1 cellular context compared by ENCODE assay signal in the genomic region with DNA sequence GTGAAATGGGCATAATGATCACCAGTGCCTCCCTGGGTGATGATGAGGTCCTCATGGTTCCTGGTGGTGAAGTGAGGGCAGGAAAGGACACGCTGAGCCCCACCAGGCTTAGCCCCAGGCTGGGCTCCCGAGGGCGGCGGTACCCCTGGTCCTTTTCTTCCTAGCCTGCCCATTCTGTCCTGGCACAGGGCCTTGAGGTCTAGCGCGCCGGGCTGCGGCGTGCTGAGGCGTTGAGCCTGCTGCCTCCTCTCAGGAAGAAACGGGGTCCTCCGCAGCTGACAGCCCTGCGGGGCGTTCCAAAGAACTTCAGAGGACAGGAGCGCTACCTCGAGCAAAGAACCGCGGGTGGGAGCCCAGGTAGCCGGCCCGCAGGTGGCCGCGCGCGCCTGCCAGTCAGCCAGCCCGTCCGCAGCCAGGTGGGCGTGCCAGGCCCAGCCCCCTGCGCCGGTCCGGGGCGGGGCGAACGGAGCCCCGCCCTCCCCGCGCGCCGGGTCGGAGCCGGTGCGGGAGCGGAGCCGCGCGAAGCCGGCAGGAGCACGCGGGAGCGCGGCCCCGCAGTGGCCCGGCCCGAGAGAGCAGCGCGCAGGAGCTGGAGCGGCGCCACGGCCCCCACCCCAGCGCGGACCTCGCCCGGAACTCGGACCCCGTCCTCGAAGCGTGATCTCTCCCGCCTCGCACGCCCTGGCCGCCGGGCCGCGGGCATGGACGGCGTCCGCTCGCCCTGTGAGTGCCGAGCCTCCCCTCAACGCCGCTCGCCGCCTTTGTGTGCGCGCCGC.
TF ChIP-seq lines count a peak whose summit lies in the region.

A gene (plus strand): TSS at position 477 of the 776 bp plus-strand sequence. CDS start 791 bp downstream, outside the sequence.

TF ChIP-seq in HepG2, 621 proteins besides CTCF, POLR2A, EP300 and RAD21 (continued from another document and continues in another):
- TF ChIP-seq, protein P1, sequence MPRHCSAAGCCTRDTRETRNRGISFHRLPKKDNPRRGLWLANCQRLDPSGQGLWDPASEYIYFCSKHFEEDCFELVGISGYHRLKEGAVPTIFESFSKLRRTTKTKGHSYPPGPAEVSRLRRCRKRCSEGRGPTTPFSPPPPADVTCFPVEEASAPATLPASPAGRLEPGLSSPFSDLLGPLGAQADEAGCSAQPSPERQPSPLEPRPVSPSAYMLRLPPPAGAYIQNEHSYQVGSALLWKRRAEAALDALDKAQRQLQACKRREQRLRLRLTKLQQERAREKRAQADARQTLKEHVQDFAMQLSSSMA (CRISPR knock-in tag; IDR thresholded peaks at IDR 0.05), result no peak
- no peak for TF ChIP-seq ZFP1 (CRISPR knock-in tag; IDR thresholded peaks at IDR 0.05)
- no peak for TF ChIP-seq TRIM24 (CRISPR knock-in tag; IDR thresholded peaks at IDR 0.05)
- TF ChIP-seq, protein P2, sequence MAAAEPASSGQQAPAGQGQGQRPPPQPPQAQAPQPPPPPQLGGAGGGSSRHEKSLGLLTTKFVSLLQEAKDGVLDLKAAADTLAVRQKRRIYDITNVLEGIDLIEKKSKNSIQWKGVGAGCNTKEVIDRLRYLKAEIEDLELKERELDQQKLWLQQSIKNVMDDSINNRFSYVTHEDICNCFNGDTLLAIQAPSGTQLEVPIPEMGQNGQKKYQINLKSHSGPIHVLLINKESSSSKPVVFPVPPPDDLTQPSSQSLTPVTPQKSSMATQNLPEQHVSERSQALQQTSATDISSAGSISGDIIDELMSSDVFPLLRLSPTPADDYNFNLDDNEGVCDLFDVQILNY (CRISPR knock-in tag; conservative IDR thresholded peaks at IDR 0.05), result no peak
- TF ChIP-seq ZNF34 (CRISPR knock-in tag; IDR thresholded peaks at IDR 0.05; ENCODE audit: borderline replicate concordance), result no peak
- no peak for TF ChIP-seq RXRA (CRISPR knock-in tag; IDR thresholded peaks at IDR 0.05)
- TF ChIP-seq ASH2L (IDR thresholded peaks at IDR 0.05; ENCODE audit: insufficient read length, low read depth, low read length), result peak; percentile 59
- peak; percentile 96 for TF ChIP-seq ZNF629 (CRISPR knock-in tag; conservative IDR thresholded peaks at IDR 0.05)
- TF ChIP-seq SMARCC2 (IDR thresholded peaks at IDR 0.05), result no peak
- no peak for TF ChIP-seq HHEX (CRISPR knock-in tag; IDR thresholded peaks at IDR 0.05)
- no peak for TF ChIP-seq ZFP36L2 (CRISPR knock-in tag; IDR thresholded peaks at IDR 0.05)
- TF ChIP-seq NFE2L1 (CRISPR knock-in tag; IDR thresholded peaks at IDR 0.05; ENCODE audit: borderline replicate concordance), result no peak
- TF ChIP-seq, protein P3, sequence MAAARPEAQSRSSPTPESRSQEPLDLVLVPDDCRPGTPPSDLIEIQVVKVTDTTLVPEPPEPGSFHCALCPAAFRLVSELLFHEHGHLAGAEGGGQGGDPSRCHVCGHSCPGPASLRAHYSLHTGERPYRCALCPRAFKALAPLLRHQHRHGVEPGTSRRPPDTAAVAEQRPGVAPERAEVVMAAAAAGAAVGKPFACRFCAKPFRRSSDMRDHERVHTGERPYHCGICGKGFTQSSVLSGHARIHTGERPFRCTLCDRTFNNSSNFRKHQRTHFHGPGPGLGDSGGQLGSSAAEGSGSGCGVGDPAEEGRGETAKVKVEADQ (CRISPR knock-in tag; IDR thresholded peaks at IDR 0.05; ENCODE audit: borderline replicate concordance), result no peak
- TF ChIP-seq MIER2 (CRISPR knock-in tag; IDR thresholded peaks at IDR 0.05), result no peak
- TF ChIP-seq TBL1XR1 (IDR thresholded peaks at IDR 0.05; ENCODE audit: borderline replicate concordance, low read length, partially characterized antibody), result no peak
- 0 out of 2 replicates have a peak, but pooled peaks have one; percentile 33 for TF ChIP-seq ZNF329 (CRISPR knock-in tag; IDR thresholded peaks at IDR 0.05; ENCODE audit: low read depth)
- TF ChIP-seq PHF21A (CRISPR knock-in tag; IDR thresholded peaks at IDR 0.05), result no peak
- TF ChIP-seq ZNF619 (CRISPR knock-in tag; IDR thresholded peaks at IDR 0.05), result no peak
- TF ChIP-seq, protein P4, sequence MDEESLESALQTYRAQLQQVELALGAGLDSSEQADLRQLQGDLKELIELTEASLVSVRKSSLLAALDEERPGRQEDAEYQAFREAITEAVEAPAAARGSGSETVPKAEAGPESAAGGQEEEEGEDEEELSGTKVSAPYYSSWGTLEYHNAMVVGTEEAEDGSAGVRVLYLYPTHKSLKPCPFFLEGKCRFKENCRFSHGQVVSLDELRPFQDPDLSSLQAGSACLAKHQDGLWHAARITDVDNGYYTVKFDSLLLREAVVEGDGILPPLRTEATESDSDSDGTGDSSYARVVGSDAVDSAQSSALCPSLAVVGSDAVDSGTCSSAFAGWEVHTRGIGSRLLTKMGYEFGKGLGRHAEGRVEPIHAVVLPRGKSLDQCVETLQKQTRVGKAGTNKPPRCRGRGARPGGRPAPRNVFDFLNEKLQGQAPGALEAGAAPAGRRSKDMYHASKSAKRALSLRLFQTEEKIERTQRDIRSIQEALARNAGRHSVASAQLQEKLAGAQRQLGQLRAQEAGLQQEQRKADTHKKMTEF (CRISPR knock-in tag; IDR thresholded peaks at IDR 0.05), result no peak; the same call in 1 of the 2 replicates
- TF ChIP-seq, protein P5, sequence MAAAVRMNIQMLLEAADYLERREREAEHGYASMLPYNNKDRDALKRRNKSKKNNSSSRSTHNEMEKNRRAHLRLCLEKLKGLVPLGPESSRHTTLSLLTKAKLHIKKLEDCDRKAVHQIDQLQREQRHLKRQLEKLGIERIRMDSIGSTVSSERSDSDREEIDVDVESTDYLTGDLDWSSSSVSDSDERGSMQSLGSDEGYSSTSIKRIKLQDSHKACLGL (CRISPR knock-in tag; IDR thresholded peaks at IDR 0.05), result 0 out of 2 replicates have a peak, but pooled peaks have one; percentile 19
- TF ChIP-seq ZNF207 (IDR thresholded peaks at IDR 0.05; ENCODE audit: borderline replicate concordance), result no peak
- peak; percentile 31; the same call in 1 of the 2 replicates for TF ChIP-seq SALL1 (CRISPR knock-in tag; IDR thresholded peaks at IDR 0.05)
- no peak for TF ChIP-seq ZNF772 (CRISPR knock-in tag; IDR thresholded peaks at IDR 0.05)
- no peak for TF ChIP-seq NR2F1 (CRISPR knock-in tag; IDR thresholded peaks at IDR 0.05)
- TF ChIP-seq ZSCAN25 (CRISPR knock-in tag; IDR thresholded peaks at IDR 0.05), result no peak
- TF ChIP-seq, protein P6, sequence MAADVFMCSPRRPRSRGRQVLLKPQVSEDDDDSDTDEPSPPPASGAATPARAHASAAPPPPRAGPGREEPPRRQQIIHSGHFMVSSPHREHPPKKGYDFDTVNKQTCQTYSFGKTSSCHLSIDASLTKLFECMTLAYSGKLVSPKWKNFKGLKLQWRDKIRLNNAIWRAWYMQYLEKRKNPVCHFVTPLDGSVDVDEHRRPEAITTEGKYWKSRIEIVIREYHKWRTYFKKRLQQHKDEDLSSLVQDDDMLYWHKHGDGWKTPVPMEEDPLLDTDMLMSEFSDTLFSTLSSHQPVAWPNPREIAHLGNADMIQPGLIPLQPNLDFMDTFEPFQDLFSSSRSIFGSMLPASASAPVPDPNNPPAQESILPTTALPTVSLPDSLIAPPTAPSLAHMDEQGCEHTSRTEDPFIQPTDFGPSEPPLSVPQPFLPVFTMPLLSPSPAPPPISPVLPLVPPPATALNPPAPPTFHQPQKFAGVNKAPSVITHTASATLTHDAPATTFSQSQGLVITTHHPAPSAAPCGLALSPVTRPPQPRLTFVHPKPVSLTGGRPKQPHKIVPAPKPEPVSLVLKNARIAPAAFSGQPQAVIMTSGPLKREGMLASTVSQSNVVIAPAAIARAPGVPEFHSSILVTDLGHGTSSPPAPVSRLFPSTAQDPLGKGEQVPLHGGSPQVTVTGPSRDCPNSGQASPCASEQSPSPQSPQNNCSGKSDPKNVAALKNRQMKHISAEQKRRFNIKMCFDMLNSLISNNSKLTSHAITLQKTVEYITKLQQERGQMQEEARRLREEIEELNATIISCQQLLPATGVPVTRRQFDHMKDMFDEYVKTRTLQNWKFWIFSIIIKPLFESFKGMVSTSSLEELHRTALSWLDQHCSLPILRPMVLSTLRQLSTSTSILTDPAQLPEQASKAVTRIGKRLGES (CRISPR knock-in tag; IDR thresholded peaks at IDR 0.05; ENCODE audit: borderline replicate concordance), result no peak
- TF ChIP-seq, protein P7, sequence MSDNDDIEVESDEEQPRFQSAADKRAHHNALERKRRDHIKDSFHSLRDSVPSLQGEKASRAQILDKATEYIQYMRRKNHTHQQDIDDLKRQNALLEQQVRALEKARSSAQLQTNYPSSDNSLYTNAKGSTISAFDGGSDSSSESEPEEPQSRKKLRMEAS (IDR thresholded peaks at IDR 0.05), result peak; percentile 86
- TF ChIP-seq, protein P8, sequence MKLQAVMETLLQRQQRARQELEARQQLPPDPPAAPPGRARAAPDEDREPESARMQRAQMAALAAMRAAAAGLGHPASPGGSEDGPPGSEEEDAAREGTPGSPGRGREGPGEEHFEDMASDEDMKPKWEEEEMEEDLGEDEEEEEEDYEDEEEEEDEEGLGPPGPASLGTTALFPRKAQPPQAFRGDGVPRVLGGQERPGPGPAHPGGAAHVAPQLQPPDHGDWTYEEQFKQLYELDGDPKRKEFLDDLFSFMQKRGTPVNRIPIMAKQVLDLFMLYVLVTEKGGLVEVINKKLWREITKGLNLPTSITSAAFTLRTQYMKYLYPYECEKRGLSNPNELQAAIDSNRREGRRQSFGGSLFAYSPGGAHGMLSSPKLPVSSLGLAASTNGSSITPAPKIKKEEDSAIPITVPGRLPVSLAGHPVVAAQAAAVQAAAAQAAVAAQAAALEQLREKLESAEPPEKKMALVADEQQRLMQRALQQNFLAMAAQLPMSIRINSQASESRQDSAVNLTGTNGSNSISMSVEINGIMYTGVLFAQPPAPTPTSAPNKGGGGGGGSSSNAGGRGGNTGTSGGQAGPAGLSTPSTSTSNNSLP (IDR thresholded peaks at IDR 0.05; ENCODE audit: low read depth, low read length), result no peak
- TF ChIP-seq PRPF4 (IDR thresholded peaks at IDR 0.05; ENCODE audit: low read depth, low read length, poor library complexity, severe bottlenecking), result no peak
- TF ChIP-seq, protein P9, sequence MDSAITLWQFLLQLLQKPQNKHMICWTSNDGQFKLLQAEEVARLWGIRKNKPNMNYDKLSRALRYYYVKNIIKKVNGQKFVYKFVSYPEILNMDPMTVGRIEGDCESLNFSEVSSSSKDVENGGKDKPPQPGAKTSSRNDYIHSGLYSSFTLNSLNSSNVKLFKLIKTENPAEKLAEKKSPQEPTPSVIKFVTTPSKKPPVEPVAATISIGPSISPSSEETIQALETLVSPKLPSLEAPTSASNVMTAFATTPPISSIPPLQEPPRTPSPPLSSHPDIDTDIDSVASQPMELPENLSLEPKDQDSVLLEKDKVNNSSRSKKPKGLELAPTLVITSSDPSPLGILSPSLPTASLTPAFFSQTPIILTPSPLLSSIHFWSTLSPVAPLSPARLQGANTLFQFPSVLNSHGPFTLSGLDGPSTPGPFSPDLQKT (CRISPR knock-in tag; IDR thresholded peaks at IDR 0.05; ENCODE audit: borderline replicate concordance), result no peak
- TF ChIP-seq AKAP8 (CRISPR knock-in tag; IDR thresholded peaks at IDR 0.05), result no peak
- TF ChIP-seq, protein P10, sequence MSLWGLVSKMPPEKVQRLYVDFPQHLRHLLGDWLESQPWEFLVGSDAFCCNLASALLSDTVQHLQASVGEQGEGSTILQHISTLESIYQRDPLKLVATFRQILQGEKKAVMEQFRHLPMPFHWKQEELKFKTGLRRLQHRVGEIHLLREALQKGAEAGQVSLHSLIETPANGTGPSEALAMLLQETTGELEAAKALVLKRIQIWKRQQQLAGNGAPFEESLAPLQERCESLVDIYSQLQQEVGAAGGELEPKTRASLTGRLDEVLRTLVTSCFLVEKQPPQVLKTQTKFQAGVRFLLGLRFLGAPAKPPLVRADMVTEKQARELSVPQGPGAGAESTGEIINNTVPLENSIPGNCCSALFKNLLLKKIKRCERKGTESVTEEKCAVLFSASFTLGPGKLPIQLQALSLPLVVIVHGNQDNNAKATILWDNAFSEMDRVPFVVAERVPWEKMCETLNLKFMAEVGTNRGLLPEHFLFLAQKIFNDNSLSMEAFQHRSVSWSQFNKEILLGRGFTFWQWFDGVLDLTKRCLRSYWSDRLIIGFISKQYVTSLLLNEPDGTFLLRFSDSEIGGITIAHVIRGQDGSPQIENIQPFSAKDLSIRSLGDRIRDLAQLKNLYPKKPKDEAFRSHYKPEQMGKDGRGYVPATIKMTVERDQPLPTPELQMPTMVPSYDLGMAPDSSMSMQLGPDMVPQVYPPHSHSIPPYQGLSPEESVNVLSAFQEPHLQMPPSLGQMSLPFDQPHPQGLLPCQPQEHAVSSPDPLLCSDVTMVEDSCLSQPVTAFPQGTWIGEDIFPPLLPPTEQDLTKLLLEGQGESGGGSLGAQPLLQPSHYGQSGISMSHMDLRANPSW (CRISPR knock-in tag; IDR thresholded peaks at IDR 0.05; ENCODE audit: borderline replicate concordance), result no peak
- TF ChIP-seq HIVEP1 (CRISPR knock-in tag; IDR thresholded peaks at IDR 0.05), result no peak
- TF ChIP-seq STAT5B (CRISPR knock-in tag; IDR thresholded peaks at IDR 0.05), result no peak
- TF ChIP-seq ZNF761 (CRISPR knock-in tag; conservative IDR thresholded peaks at IDR 0.05), result no peak; the same call in 1 of the 2 replicates
- TF ChIP-seq ZNF264 (CRISPR knock-in tag; IDR thresholded peaks at IDR 0.05), result no peak
- TF ChIP-seq ELF1 (CRISPR knock-in tag; IDR thresholded peaks at IDR 0.05), result no peak
- TF ChIP-seq TCF7L2 (IDR thresholded peaks at IDR 0.05; ENCODE audit: low read depth, low read length), result no peak
- TF ChIP-seq TCF7 (IDR thresholded peaks at IDR 0.05; ENCODE audit: low read depth), result no peak
- TF ChIP-seq, protein P11, sequence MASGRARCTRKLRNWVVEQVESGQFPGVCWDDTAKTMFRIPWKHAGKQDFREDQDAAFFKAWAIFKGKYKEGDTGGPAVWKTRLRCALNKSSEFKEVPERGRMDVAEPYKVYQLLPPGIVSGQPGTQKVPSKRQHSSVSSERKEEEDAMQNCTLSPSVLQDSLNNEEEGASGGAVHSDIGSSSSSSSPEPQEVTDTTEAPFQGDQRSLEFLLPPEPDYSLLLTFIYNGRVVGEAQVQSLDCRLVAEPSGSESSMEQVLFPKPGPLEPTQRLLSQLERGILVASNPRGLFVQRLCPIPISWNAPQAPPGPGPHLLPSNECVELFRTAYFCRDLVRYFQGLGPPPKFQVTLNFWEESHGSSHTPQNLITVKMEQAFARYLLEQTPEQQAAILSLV (CRISPR knock-in tag; IDR thresholded peaks at IDR 0.05; ENCODE audit: borderline replicate concordance), result no peak
- TF ChIP-seq ATRX (CRISPR knock-in tag; IDR thresholded peaks at IDR 0.05; ENCODE audit: borderline replicate concordance), result no peak
- TF ChIP-seq FOXP1 (IDR thresholded peaks at IDR 0.05), result no peak
- no peak for TF ChIP-seq FOXP1 (CRISPR knock-in tag; IDR thresholded peaks at IDR 0.05)
- 0 out of 2 replicates have a peak, but pooled peaks have one; percentile 50 for TF ChIP-seq NFATC3 (CRISPR knock-in tag; IDR thresholded peaks at IDR 0.05)
- no peak for TF ChIP-seq TARDBP (CRISPR knock-in tag; IDR thresholded peaks at IDR 0.05)
